Comparison of ENCODE assay signal across 8 cellular contexts in genomic region chr12:50085615-50085928, GRCh38. TPM values are rescaled to one million over a fixed set of nuclear protein-coding genes. Genes with fewer than 3 reads are reported as not detected.
DNase-seq lines count a peak whose midpoint lies in the region; ATAC-seq and TF ChIP-seq lines count a peak whose summit lies in the region.

No MANE protein-coding gene starts in this region.

- peak overlapping the region; percentile 90 for H3K27ac ChIP-seq in mesodermal cell (ENCODE audit: low read depth, low read length, severe bottlenecking)

- peak overlapping the region; percentile 83 for H3K4me3 Mint-ChIP-seq in Caco-2 (ENCODE audit: unreplicated experiment)

- H3K9me3 ChIP-seq in Caco-2 (no peaks in the 10 kb centered on the region), mesodermal cell (ENCODE audit: control insufficient read depth, low read length) (no peaks in the 10 kb centered on the region)

- no TSS peak for BruUV-seq in Caco-2 (replicated peaks; lab: Mats Ljungman, UMichigan)

- H3K4me1 ChIP-seq in Caco-2 (peaks cover 43% of the 10 kb centered on the region), mesodermal cell (ENCODE audit: control insufficient read depth, insufficient read depth, low read length, poor library complexity, severe bottlenecking) (peaks cover 17% of the 10 kb centered on the region)

- H3K4me3 ChIP-seq in Caco-2 (ENCODE audit: low read depth, low read length) (peak overlapping the region; percentile 72), astrocyte of the cerebellum (ENCODE audit: low read depth, low read length) (peak overlapping the region; percentile 55), mesodermal cell (ENCODE audit: extremely low read depth, insufficient read depth, low read length, poor library complexity, severe bottlenecking) (peak overlapping the region; percentile 72)

- no peaks in the 10 kb centered on the region for H3K9me3 Mint-ChIP-seq in Caco-2 (ENCODE audit: unreplicated experiment)

- POLR2A ChIA-PET in Caco-2 (lab: Charles Lee), result interaction anchor here (0.6 to 2.3 kb wide), 11 partner anchors 10 to 344 kb away, joined by 3 to 30 read pairs (median 4); partner anchors contain the start of genes CERS5, COX14, RACGAP1 and TMBIM6

- ATAC-seq in HG02642 (IDR thresholded peaks at IDR 0.05; ENCODE audit: poor library complexity, unreplicated experiment), result peak; percentile 4

- no peak for TF ChIP-seq CTCF in Caco-2 (IDR thresholded peaks at IDR 0.05; ENCODE audit: insufficient read depth in 1 of 2, low read depth in 1 of 2, low read length in 1 of 2, severe bottlenecking in 1 of 2, unreplicated experiment in 1 of 2)
- no peak for TF ChIP-seq CTCF in astrocyte of the cerebellum (IDR thresholded peaks at IDR 0.05; ENCODE audit: low read depth, low read length, missing control alignments)

- WGBS in mesodermal cell (ENCODE audit: insufficient coverage in 2 of 2), 2 experiments, result 16 to 20% methylated on average over 7 of the region's 7 CpGs

- DNase-seq in Caco-2, result no peak
- DNase-seq in astrocyte of the cerebellum (ENCODE audit: low read depth), result no peak
- no peak for DNase-seq in glomerular visceral epithelial cell (ENCODE audit: extremely low spot score)
- DNase-seq in NCI-H128 (lab: John Stamatoyannopoulos, UW; ENCODE audit: unreplicated experiment), result no peak
- no peak for DNase-seq in DMS153 (lab: John Stamatoyannopoulos, UW)
- DNase-seq in GDM1 (lab: John Stamatoyannopoulos, UW), result no peak

- no peaks in the 10 kb centered on the region for H3K27me3 ChIP-seq in Caco-2 (replicated peaks; ENCODE audit: control insufficient read depth, insufficient read depth, low read length)

- peaks cover 16% of the 10 kb centered on the region for H3K36me3 ChIP-seq in Caco-2 (ENCODE audit: control insufficient read depth, insufficient read depth, low read length)
- H3K36me3 ChIP-seq in mesodermal cell (ENCODE audit: control insufficient read depth, insufficient read depth, low read length), result peaks cover 40% of the 10 kb centered on the region

- intact Hi-C loops in Caco-2 (cut with micrococcal nuclease; ENCODE audit: unreplicated experiment), result loop anchor here (1.0 kb wide), 3 partner anchors 10 to 82 kb away; partner anchors contain the start of genes CERS5 and COX14

- in situ Hi-C loops in astrocyte of the cerebellum (cut with HindIII; ENCODE audit: low sequenced_read_pairs), result no loop called here

- peaks cover 37% of the 10 kb centered on the region for H3K4me1 Mint-ChIP-seq in Caco-2 (ENCODE audit: low read depth, unreplicated experiment)

- H3K36me3 Mint-ChIP-seq in Caco-2 (ENCODE audit: insufficient read depth, unreplicated experiment), result peaks cover 51% of the 10 kb centered on the region

- H3K27ac Mint-ChIP-seq in Caco-2 (ENCODE audit: unreplicated experiment), result peak overlapping the region; percentile 79

- CTCF ChIA-PET in Caco-2 (lab: Charles Lee), result interaction anchor here (0.6 to 2.2 kb wide), 16 partner anchors 9 to 788 kb away, joined by 3 to 105 read pairs (median 5); partner anchors contain the start of gene COX14

- no peaks in the 10 kb centered on the region for H3K27me3 Mint-ChIP-seq in Caco-2 (ENCODE audit: insufficient read depth, unreplicated experiment)

RNA-seq across cellular contexts. Expression of gene SMARCD1, which starts 0.4 kb away (rescaled TPM):
- 142 and 158 TPM in 2 replicates for total RNA-seq in Caco-2 (2022)
- 95.4 TPM for polyA plus RNA-seq in mesodermal cell (2013, experiment 1 of 2)
- 93.2 TPM for polyA plus RNA-seq in mesodermal cell (2013, experiment 2 of 2)

RNA-seq across cellular contexts. Expression of gene GPD1, which starts 18.2 kb away (rescaled TPM):
- 1.5 and 1.9 TPM in 2 replicates for total RNA-seq in Caco-2 (2022)
- polyA plus RNA-seq in mesodermal cell (2013, experiment 1 of 2), result not detected
- 0.30 TPM for polyA plus RNA-seq in mesodermal cell (2013, experiment 2 of 2)

RNA-seq across cellular contexts. Expression of gene COX14, which starts 26.5 kb away (rescaled TPM):
- 85.0 and 86.3 TPM in 2 replicates for total RNA-seq in Caco-2 (2022)
- polyA plus RNA-seq in mesodermal cell (2013, experiment 1 of 2), result 35.8 TPM
- polyA plus RNA-seq in mesodermal cell (2013, experiment 2 of 2), result 28.5 TPM

RNA-seq across cellular contexts. Expression of gene ASIC1, which starts 28.2 kb away (rescaled TPM):
- total RNA-seq in Caco-2 (2022), result 15.6 and 17.8 TPM in 2 replicates
- 9.8 TPM for polyA plus RNA-seq in mesodermal cell (2013, experiment 1 of 2)
- 8.9 TPM for polyA plus RNA-seq in mesodermal cell (2013, experiment 2 of 2)
